ENCODE assay signal across 5 cellular contexts in the genomic region with DNA sequence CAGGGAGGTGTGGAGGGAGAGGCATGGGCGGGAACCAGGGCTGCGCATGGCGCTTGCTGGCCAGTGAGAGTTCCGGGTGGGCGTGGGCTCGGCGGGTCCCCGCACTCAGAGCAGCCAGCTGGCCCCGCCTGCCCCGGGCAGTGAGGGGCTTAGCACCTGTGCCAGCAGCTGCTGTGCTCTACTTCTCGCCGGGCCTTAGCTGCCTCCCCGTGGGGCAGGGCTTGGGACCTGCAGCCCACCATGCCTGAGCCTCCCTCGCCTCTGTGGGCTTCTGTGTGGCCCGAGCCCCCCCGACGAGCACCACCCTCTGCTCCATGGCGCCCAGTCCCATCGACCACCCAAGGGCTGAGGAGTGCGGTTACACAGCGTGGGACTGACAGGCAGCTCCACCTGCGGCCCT.
"Had no signal": no experiment of that assay in that cellular context is flagged by ENCODE, and none has a peak within 500 bp of the region (broad histone marks: within the 10 kb centered on the region; RNA-seq: fewer than 3 reads in every experiment).

No MANE protein-coding gene starts in this region.

- DNase-seq: IMR-90, KBM-7 had no signal

- H3K27me3 Mint-ChIP-seq: IgD-negative memory B cell had no signal

- H3K27ac ChIP-seq: HL-60 had no signal

- H3K4me3 ChIP-seq: K562 had no signal
